Comparison of ENCODE assay signal across 10 cellular contexts in genomic region chr12:575129-575502, GRCh38.
DNase-seq lines count a peak whose midpoint lies in the region; ATAC-seq, FAIRE-seq and TF ChIP-seq lines count a peak whose summit lies in the region.
"Had no signal": no experiment of that assay in that cellular context is flagged by ENCODE, and none has a peak within 500 bp of the region (broad histone marks: within the 10 kb centered on the region; RNA-seq: fewer than 3 reads in every experiment).

No MANE protein-coding gene starts in this region.

- H3K79me2 ChIP-seq in OCI-LY1 (ENCODE audit: insufficient read depth, low read length) = no peaks in the 10 kb centered on the region
- H3K79me2 ChIP-seq in HepG2 (ENCODE audit: insufficient read depth, low read length) = no peaks in the 10 kb centered on the region

- TF ChIP-seq CTCF in OCI-LY1 (IDR thresholded peaks at IDR 0.05; ENCODE audit: low read length) = no peak
- no peak for TF ChIP-seq CTCF in MCF 10A (IDR thresholded peaks at IDR 0.05; ENCODE audit: unreplicated experiment)
- TF ChIP-seq CTCF in HepG2 (CRISPR knock-in tag; IDR thresholded peaks at IDR 0.05) = no peak

- H3K36me3 ChIP-seq in OCI-LY1 (ENCODE audit: insufficient read depth, low read length) = peaks cover 6% of the 10 kb centered on the region; the same call in 1 of the 2 replicates
- H3K36me3 ChIP-seq in HepG2 (replicated peaks in 1 of 2; ENCODE audit: control insufficient read depth in 1 of 2, insufficient read depth in 2 of 2, low read length in 2 of 2) = no peaks in the 10 kb centered on the region

- H3K27me3 ChIP-seq in OCI-LY1 (ENCODE audit: insufficient read depth, low read length) (no peaks in the 10 kb centered on the region), HepG2 (ENCODE audit: control insufficient read depth in 1 of 2, insufficient read depth in 2 of 2, low read length in 2 of 2) (no peaks in the 10 kb centered on the region; a peak in 1 of 5 replicates)

- ATAC-seq in HepG2 = no peak

- no peaks in the 10 kb centered on the region for H4K20me1 ChIP-seq in OCI-LY1 (ENCODE audit: insufficient read depth, low read length)
- no peaks in the 10 kb centered on the region for H4K20me1 ChIP-seq in HepG2 (ENCODE audit: insufficient read depth, low read length)

- no peak for TF ChIP-seq RAD21 in HepG2 (CRISPR knock-in tag; IDR thresholded peaks at IDR 0.05)

- H3K27ac Mint-ChIP-seq in MCF 10A (ENCODE audit: low read depth, unreplicated experiment) = peak overlapping the region; percentile 91
- H3K27ac Mint-ChIP-seq: activated B cell treated with CpG ODN at 0.5 μM for 24 hours had no signal

- in situ Hi-C loops in HepG2 (cut with HindIII; ENCODE audit: extremely low pct_ligation_motif_present, low pct_unique_long_range_greater_than_20kb) = loop anchor here (10.0 kb wide), 1 partner anchor 240 kb away; no protein-coding TSS in a partner anchor

- H3F3A ChIP-seq in OCI-LY1 (ENCODE audit: insufficient read depth, low read length) = no peaks in the 10 kb centered on the region

- H3K4me3 Mint-ChIP-seq in MCF 10A (ENCODE audit: unreplicated experiment) = no peak overlapping the region
- H3K4me3 Mint-ChIP-seq: activated B cell treated with CpG ODN at 0.5 μM for 24 hours; activated naive CD4-positive, alpha-beta T cell treated with anti-CD3 and anti-CD28 coated beads, Interleukin-2, amount 50 U/mL, for 24 hours had no signal

- WGBS in HepG2 (ENCODE audit: low lambda C conversion rate) = 56% methylated on average over 2 of the region's 7 CpGs

- no peak for TF ChIP-seq POLR2A in HepG2 (IDR thresholded peaks at IDR 0.05; ENCODE audit: insufficient read depth in 1 of 2, low read depth in 2 of 2, low read length in 2 of 2)

- H3K4me1 ChIP-seq in OCI-LY1 (ENCODE audit: insufficient read depth, low read length, severe bottlenecking) (peaks cover 25% of the 10 kb centered on the region), HepG2 (ENCODE audit: insufficient read depth, low read length) (peaks cover 88% of the 10 kb centered on the region)

- intact Hi-C loops in MCF 10A (cut with micrococcal nuclease) (loop anchor here (10.0 kb wide), 1 partner anchor 540 kb away; no protein-coding TSS in a partner anchor), HepG2 (cut with micrococcal nuclease; ENCODE audit: unreplicated experiment) (loop anchor here (5.0 to 10.0 kb wide), 3 partner anchors 42 to 1030 kb away; no protein-coding TSS in a partner anchor)

- peak; percentile 38 for DNase-seq in MCF 10A (ENCODE audit: unreplicated experiment)
- DNase-seq in HepG2 (ENCODE audit: low spot score) = no peak
- no peak for DNase-seq in substantia nigra (lab: John Stamatoyannopoulos, UW)
- DNase-seq in mucosa of gallbladder (ENCODE audit: low spot score) = no peak
- no peak for DNase-seq in foreskin melanocyte
- no peak for DNase-seq in amniotic stem cell (lab: John Stamatoyannopoulos, UW)
- DNase-seq: NCI-H1092 treated with DMSO at 0.1 percent for 48 hours had no signal

- H3K9me3 ChIP-seq in OCI-LY1 (ENCODE audit: low read length) = no peaks in the 10 kb centered on the region
- no peaks in the 10 kb centered on the region for H3K9me3 ChIP-seq in HepG2 (ENCODE audit: low read length)

- H3K4me2 ChIP-seq in OCI-LY1 (ENCODE audit: low read length) (no peak overlapping the region), HepG2 (ENCODE audit: low read depth, low read length) (no peak overlapping the region)

- peaks cover 7% of the 10 kb centered on the region for H3K36me3 Mint-ChIP-seq in MCF 10A (ENCODE audit: insufficient read depth, unreplicated experiment)
- H3K36me3 Mint-ChIP-seq: activated naive CD4-positive, alpha-beta T cell treated with anti-CD3 and anti-CD28 coated beads, Interleukin-2, amount 50 U/mL, for 24 hours had no signal

- H3K9me3 Mint-ChIP-seq in MCF 10A (ENCODE audit: unreplicated experiment) = no peaks in the 10 kb centered on the region
- H3K9me3 Mint-ChIP-seq: activated B cell treated with CpG ODN at 0.5 μM for 24 hours; activated naive CD4-positive, alpha-beta T cell treated with anti-CD3 and anti-CD28 coated beads, Interleukin-2, amount 50 U/mL, for 24 hours had no signal

- no peak overlapping the region for H3K4me3 ChIP-seq in OCI-LY1 (ENCODE audit: low read depth, low read length, poor library complexity, severe bottlenecking)
- H3K4me3 ChIP-seq in HepG2 (replicated peaks in 1 of 3; ENCODE audit: insufficient read depth in 1 of 3, low read depth in 2 of 3, low read length in 3 of 3) = no peak overlapping the region

- BruUV-seq in MCF 10A (replicated peaks; lab: Mats Ljungman, UMichigan) = no TSS peak
- BruUV-seq in HepG2 (replicated peaks; lab: Mats Ljungman, UMichigan) = no TSS peak

- H2AFZ ChIP-seq in OCI-LY1 (ENCODE audit: low read length) (no peak overlapping the region), HepG2 (ENCODE audit: low read length) (no peak overlapping the region)

- CTCF ChIA-PET in MCF 10A (lab: Yijun Ruan, JAX) = interaction anchor here (0.5 to 5.6 kb wide), 27 partner anchors 9 to 1001 kb away, joined by 3 to 100 read pairs (median 4); partner anchors contain the start of gene WNK1
- CTCF ChIA-PET in HepG2 (lab: Yijun Ruan, JAX; ENCODE audit: low intra/inter-chr PET ratio, low total read pairs) = interaction anchor here (3.3 kb wide), 1 partner anchor 176 kb away, joined by 28 read pairs; the partner anchor contains the start of gene WNK1

- no peak for TF ChIP-seq EP300 in HepG2 (IDR thresholded peaks at IDR 0.05; ENCODE audit: low read depth in 2 of 2, low read length in 2 of 2)
- TF ChIP-seq EP300 in HepG2 (CRISPR knock-in tag; IDR thresholded peaks at IDR 0.05; ENCODE audit: borderline replicate concordance) = no peak

- POLR2A ChIA-PET in MCF 10A (lab: Yijun Ruan, JAX) (interaction anchor here (0.6 to 15.3 kb wide), 20 partner anchors 23 to 542 kb away, joined by 3 to 336 read pairs (median 4); partner anchors contain the start of genes RAD52 and WNK1), HepG2 (lab: Yijun Ruan, JAX) (interaction anchor here (1.6 to 5.3 kb wide), 3 partner anchors 57 to 176 kb away, joined by 5 to 42 read pairs (median 11); partner anchors contain the start of gene WNK1)

- no peak for FAIRE-seq in HepG2 (lab: Jason Lieb, UNC)

- peaks cover 47% of the 10 kb centered on the region for H3K4me1 Mint-ChIP-seq in MCF 10A (ENCODE audit: insufficient read depth, unreplicated experiment)

- no peaks in the 10 kb centered on the region for H3K9me2 ChIP-seq in OCI-LY1 (ENCODE audit: low read depth, low read length)

- H3K27me3 Mint-ChIP-seq in MCF 10A (ENCODE audit: insufficient read depth, unreplicated experiment) = no peaks in the 10 kb centered on the region
- H3K27me3 Mint-ChIP-seq: activated B cell treated with CpG ODN at 0.5 μM for 24 hours; activated naive CD4-positive, alpha-beta T cell treated with anti-CD3 and anti-CD28 coated beads, Interleukin-2, amount 50 U/mL, for 24 hours had no signal

- no peak overlapping the region for H3K27ac ChIP-seq in OCI-LY1 (ENCODE audit: low read depth, low read length, poor library complexity, severe bottlenecking)
- H3K27ac ChIP-seq in HepG2 (ENCODE audit: extremely low read length, insufficient read depth, low read length) = peak overlapping the region; percentile 86
- peak overlapping the region; percentile 68 for H3K27ac ChIP-seq in substantia nigra (ENCODE audit: low read depth, low read length, poor library complexity, severe bottlenecking)

- H3K9ac ChIP-seq in OCI-LY1 (ENCODE audit: low read length) (peak overlapping the region; percentile 46; the same call in 1 of the 2 replicates), HepG2 (ENCODE audit: insufficient read depth, low read depth, low read length) (no peak overlapping the region; the same call in none of the 2 replicates)

TF ChIP-seq in HepG2, 621 proteins besides CTCF, POLR2A, EP300 and RAD21 (continues in another document):
- TF ChIP-seq, protein P1, sequence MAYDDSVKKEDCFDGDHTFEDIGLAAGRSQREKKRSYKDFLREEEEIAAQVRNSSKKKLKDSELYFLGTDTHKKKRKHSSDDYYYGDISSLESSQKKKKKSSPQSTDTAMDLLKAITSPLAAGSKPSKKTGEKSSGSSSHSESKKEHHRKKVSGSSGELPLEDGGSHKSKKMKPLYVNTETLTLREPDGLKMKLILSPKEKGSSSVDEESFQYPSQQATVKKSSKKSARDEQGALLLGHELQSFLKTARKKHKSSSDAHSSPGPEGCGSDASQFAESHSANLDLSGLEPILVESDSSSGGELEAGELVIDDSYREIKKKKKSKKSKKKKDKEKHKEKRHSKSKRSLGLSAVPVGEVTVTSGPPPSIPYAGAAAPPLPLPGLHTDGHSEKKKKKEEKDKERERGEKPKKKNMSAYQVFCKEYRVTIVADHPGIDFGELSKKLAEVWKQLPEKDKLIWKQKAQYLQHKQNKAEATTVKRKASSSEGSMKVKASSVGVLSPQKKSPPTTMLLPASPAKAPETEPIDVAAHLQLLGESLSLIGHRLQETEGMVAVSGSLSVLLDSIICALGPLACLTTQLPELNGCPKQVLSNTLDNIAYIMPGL (CRISPR knock-in tag; IDR thresholded peaks at IDR 0.05; ENCODE audit: borderline replicate concordance in 1 of 2, low read depth in 1 of 2) = no peak
- TF ChIP-seq ZKSCAN8 (CRISPR knock-in tag; IDR thresholded peaks at IDR 0.05; ENCODE audit: borderline replicate concordance) (no peak), MBD4 (IDR thresholded peaks at IDR 0.05; ENCODE audit: borderline replicate concordance, low read length) (no peak), ZNF30 (CRISPR knock-in tag; IDR thresholded peaks at IDR 0.05) (no peak)
